8 cellular contexts compared by ENCODE assay signal in the genomic region with DNA sequence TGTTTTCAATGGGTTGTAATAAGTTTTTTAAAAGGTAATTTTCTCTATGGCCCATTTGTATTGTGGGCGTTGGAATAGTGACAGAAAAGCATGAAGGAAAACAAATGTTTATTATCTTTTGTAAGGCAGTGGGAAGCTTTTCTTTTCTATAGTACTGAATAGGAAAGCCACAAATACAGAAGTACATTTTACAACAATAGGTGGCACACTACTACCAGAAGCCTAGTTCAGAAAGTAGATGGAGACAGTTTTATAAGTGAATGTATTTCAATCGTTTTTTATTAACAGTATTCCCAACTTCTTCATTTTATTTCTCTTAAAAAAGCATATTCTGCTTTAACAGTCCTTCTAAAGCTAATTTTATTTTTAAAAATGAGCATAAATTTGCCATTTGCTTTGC.
A peak's percentile ranks its signal among the peaks of the same experiment; 100 is the strongest.
DNase-seq lines count a peak whose midpoint lies in the region; ATAC-seq, FAIRE-seq and TF ChIP-seq lines count a peak whose summit lies in the region.

No MANE protein-coding gene starts in this region.

- no peak overlapping the region for H4K8ac ChIP-seq in mesendoderm (ENCODE audit: low read depth, low read length)

- H3K27me3 ChIP-seq in bronchial epithelial cell (ENCODE audit: control insufficient read depth, insufficient read depth, low read length): no peaks in the 10 kb centered on the region
- no peaks in the 10 kb centered on the region for H3K27me3 ChIP-seq in mesendoderm (ENCODE audit: insufficient read depth, low read length, poor library complexity)

- H3K79me1 ChIP-seq in mesendoderm (ENCODE audit: low read length): peaks cover 20% of the 10 kb centered on the region

- H2BK15ac ChIP-seq in mesendoderm (replicated peaks; ENCODE audit: low read depth): no peak overlapping the region

- H3K56ac ChIP-seq in mesendoderm (ENCODE audit: low read length): no peak overlapping the region

- H3K4me1 Mint-ChIP-seq in T-helper 17 cell: no peaks in the 10 kb centered on the region

- peak; percentile 31 for TF ChIP-seq CTCF in bronchial epithelial cell (IDR thresholded peaks at IDR 0.05; ENCODE audit: insufficient read depth, low read length, severe bottlenecking)
- no peak for TF ChIP-seq CTCF in mucosa of descending colon (IDR thresholded peaks at IDR 0.05)

- H3K4me1 ChIP-seq in mucosa of descending colon (ENCODE audit: low read depth): no peaks in the 10 kb centered on the region
- H3K4me1 ChIP-seq in mesendoderm (ENCODE audit: control insufficient read depth, low read depth, low read length): peaks cover 15% of the 10 kb centered on the region

- no peak overlapping the region for H3K4me3 Mint-ChIP-seq in T-helper 17 cell

- DNase-seq in GM03348 (ENCODE audit: low spot score) (peak; percentile 29), NCI-H146 (lab: John Stamatoyannopoulos, UW) (peak; percentile 16), bronchial epithelial cell (ENCODE audit: low read depth) (peak; percentile 34), mucosa of descending colon (no peak), mesendoderm (no peak), GM19240 (ENCODE audit: insufficient read length, low spot score) (no peak), T-helper 17 cell (no peak)

- no peak overlapping the region for H3K23ac ChIP-seq in mesendoderm (ENCODE audit: low read length)

- no peaks in the 10 kb centered on the region for H3K36me3 ChIP-seq in bronchial epithelial cell (ENCODE audit: control insufficient read depth, insufficient read depth, low read length)
- no peaks in the 10 kb centered on the region for H3K36me3 ChIP-seq in mucosa of descending colon (ENCODE audit: low read depth)
- no peaks in the 10 kb centered on the region for H3K36me3 ChIP-seq in mesendoderm (ENCODE audit: control insufficient read depth, insufficient read depth, low read length)

- no peaks in the 10 kb centered on the region for H3K9me3 ChIP-seq in mucosa of descending colon
- peaks cover 3% of the 10 kb centered on the region for H3K9me3 ChIP-seq in T-helper 17 cell (ENCODE audit: control insufficient read depth, low read length, poor library complexity, severe bottlenecking)

- H2BK120ac ChIP-seq in mesendoderm (ENCODE audit: low read depth, low read length): no peak overlapping the region

- H3K27me3 Mint-ChIP-seq in T-helper 17 cell: no peaks in the 10 kb centered on the region

- no CpG with 5 or more reads among the region's 2 CpGs for WGBS in mesendoderm (ENCODE audit: extremely low coverage, insufficient coverage, low lambda C conversion rate)

- H3K4me2 ChIP-seq in mesendoderm (ENCODE audit: low read length): no peak overlapping the region

- no peak overlapping the region for H3K27ac ChIP-seq in mesendoderm (ENCODE audit: low read depth, low read length)

- intact Hi-C loops in mucosa of descending colon (cut with DNase I, micrococcal nuclease): loop anchor here in 1 of 2 donors (10.0 kb wide), 1 partner anchor 197 kb away; no protein-coding TSS in a partner anchor

- no peak overlapping the region for H3K27ac Mint-ChIP-seq in T-helper 17 cell

- H2AK5ac ChIP-seq in mesendoderm (ENCODE audit: low read length): no peak overlapping the region

- H3K4ac ChIP-seq in mesendoderm (ENCODE audit: low read depth, low read length): no peak overlapping the region

- no peak for FAIRE-seq in bronchial epithelial cell (lab: Jason Lieb, UNC)

- H3K9ac ChIP-seq in mesendoderm (ENCODE audit: low read length): no peak overlapping the region

- no peak overlapping the region for H3K18ac ChIP-seq in mesendoderm (ENCODE audit: low read length)

- peaks cover 37% of the 10 kb centered on the region for H3K79me2 ChIP-seq in mesendoderm (ENCODE audit: control insufficient read depth, insufficient read depth, low read length)

- H3K4me3 ChIP-seq in bronchial epithelial cell (ENCODE audit: low read depth, low read length): no peak overlapping the region
- H3K4me3 ChIP-seq in mucosa of descending colon: no peak overlapping the region
- no peak overlapping the region for H3K4me3 ChIP-seq in mesendoderm (ENCODE audit: low read length)

- no peak overlapping the region for H2BK5ac ChIP-seq in mesendoderm (ENCODE audit: low read length)

- ATAC-seq in mucosa of descending colon: peak; percentile 47
- ATAC-seq in T-helper 17 cell: no peak
- no peak for ATAC-seq in HG02610 (IDR thresholded peaks at IDR 0.05; ENCODE audit: unreplicated experiment)

- H4K5ac ChIP-seq in mesendoderm (ENCODE audit: low read length): no peak overlapping the region

- no peaks in the 10 kb centered on the region for H3K36me3 Mint-ChIP-seq in T-helper 17 cell (ENCODE audit: low read depth)

Comparison
In these comparisons a context has a peak if more than half of its experiments do, and no peak if none do; other contexts are left out.
1. DNase-seq: peak in GM03348 (single experiment), NCI-H146 (single experiment) and bronchial epithelial cell (single experiment); none in mucosa of descending colon (0 of 3), mesendoderm (single experiment), GM19240 (single experiment) and T-helper 17 cell (0 of 3).